In genomic region chr18:48975221-48975816, GRCh38 we compare ENCODE assay signal across 8 cellular contexts. TPM values are rescaled to one million over a fixed set of nuclear protein-coding genes. Genes with fewer than 3 reads are reported as not detected.
DNase-seq lines count a peak whose midpoint lies in the region; ATAC-seq and TF ChIP-seq lines count a peak whose summit lies in the region.

No MANE protein-coding gene starts in this region.

- intact Hi-C loops in left lung (cut with DNase I) (no loop called here), tibial artery (cut with DNase I; ENCODE audit: low total_unique reads) (no loop called here)

- in situ Hi-C loops in astrocyte of the spinal cord (cut with HindIII; ENCODE audit: low sequenced_read_pairs), result no loop called here

- DNase-seq in astrocyte of the spinal cord (ENCODE audit: low read depth, low spot score), result no peak
- no peak for DNase-seq in left lung
- DNase-seq in tibial artery, result no peak
- no peak for DNase-seq in NCI-H510A treated with DMSO at 0.1 percent for 48 hours (lab: John Stamatoyannopoulos, UW)

- H3K27ac ChIP-seq in left lung, result peak overlapping the region; percentile 76
- peak overlapping the region; percentile 85 to 91 for H3K27ac ChIP-seq in tibial artery

- TF ChIP-seq CTCF in astrocyte of the spinal cord (IDR thresholded peaks at IDR 0.05; ENCODE audit: low read depth, low read length) (no peak), left lung (IDR thresholded peaks at IDR 0.05) (no peak), tibial artery (IDR thresholded peaks at IDR 0.05) (no peak)

- H3K4me3 ChIP-seq in astrocyte of the spinal cord (ENCODE audit: low read depth, low read length) (peak overlapping the region; percentile 56), left lung (peak overlapping the region; percentile 43 to 50), tibial artery (peak overlapping the region; percentile 67 to 71)

- ATAC-seq in GM18867 (IDR thresholded peaks at IDR 0.05; ENCODE audit: unreplicated experiment) (peak; percentile 6), HG03108 (IDR thresholded peaks at IDR 0.05; ENCODE audit: unreplicated experiment) (peak; percentile 12), left lung (peak; percentile 11), HG03025 (IDR thresholded peaks at IDR 0.05; ENCODE audit: low FRiP score, unreplicated experiment) (no peak)
- ATAC-seq in activated CD4-positive, CD25-positive, alpha-beta regulatory T cell treated with anti-CD3 and anti-CD28 coated beads, Interleukin-2, amount 50 U/mL, for 24 hours, result no peak

- H3K27me3 ChIP-seq in left lung (peaks cover 0 to 32% of the 10 kb centered on the region in 2 donors), tibial artery (no peaks in the 10 kb centered on the region)

- H3K9me3 ChIP-seq in left lung, result no peaks in the 10 kb centered on the region
- no peaks in the 10 kb centered on the region for H3K9me3 ChIP-seq in tibial artery

- H3K36me3 ChIP-seq in left lung (no peaks in the 10 kb centered on the region), tibial artery (no peaks in the 10 kb centered on the region)

- H3K4me1 ChIP-seq in left lung (peaks cover 0 to 27% of the 10 kb centered on the region in 2 donors), tibial artery (peaks cover 0 to 13% (median 9%) of the 10 kb centered on the region in 4 donors)

RNA-seq across cellular contexts. Expression of gene SMAD7, which starts 24.6 kb away (rescaled TPM):
- total RNA-seq in left lung, result 10 to 100 TPM; 43.3 to 46.3 TPM

Comparison
In these comparisons a context has a peak if more than half of its experiments do, and no peak if none do; other contexts are left out.
1. ATAC-seq: peak in GM18867 (single experiment), HG03108 (single experiment) and left lung (single experiment); none in HG03025 (single experiment) and activated CD4-positive, CD25-positive, alpha-beta regulatory T cell treated with anti-CD3 and anti-CD28 coated beads, Interleukin-2, amount 50 U/mL, for 24 hours (0 of 2).
2. Peak in every context shown above with its lines, with median percentiles within 50 percentile points of each other: H3K4me3 ChIP-seq.